In genomic region chr3:14811733-14812132, GRCh38 we compare ENCODE assay signal across 1 cellular context.
A peak's percentile ranks its signal among the peaks of the same experiment; 100 is the strongest.
TF ChIP-seq lines count a peak whose summit lies in the region.

No MANE protein-coding gene starts in this region.

TF ChIP-seq in HEK293, 187 proteins besides CTCF, POLR2A, EP300 and RAD21 (continued from another document):
- TF ChIP-seq ZBTB44 (tag by site-specific recombination; IDR thresholded peaks at IDR 0.05): no peak
- TF ChIP-seq ZBTB17 (tag by site-specific recombination; IDR thresholded peaks at IDR 0.05): no peak
- no peak for TF ChIP-seq KLF1 (tag by site-specific recombination; IDR thresholded peaks at IDR 0.05)
- no peak for TF ChIP-seq ZNF324 (tag by site-specific recombination; IDR thresholded peaks at IDR 0.05)
- TF ChIP-seq ZSCAN4 (tag by site-specific recombination; IDR thresholded peaks at IDR 0.05): peak; percentile 84
